In genomic region chr5:111469293-111469896, GRCh38 we compare ENCODE assay signal across 21 cellular contexts.
"Had no signal": no experiment of that assay in that cellular context is flagged by ENCODE, and none has a peak within 500 bp of the region (broad histone marks: within the 10 kb centered on the region; RNA-seq: fewer than 3 reads in every experiment).

No MANE protein-coding gene starts in this region.

- H3K4me3 ChIP-seq: right lobe of liver, skin epidermis, thyroid gland had no signal

- H3K36me3 Mint-ChIP-seq: memory B cell had no signal

- H3K27ac ChIP-seq: right lobe of liver, skin epidermis, thyroid gland, WERI-Rb-1 had no signal

- H3K9me3 Mint-ChIP-seq: activated T-helper 17 cell treated with anti-CD3 and anti-CD28 coated beads, Interleukin-2, amount 50 U/mL, for 72 hours had no signal

- H3K9me3 ChIP-seq: right lobe of liver, thyroid gland had no signal

- ATAC-seq: activated T-helper 17 cell treated with anti-CD3 and anti-CD28 coated beads, Interleukin-2, amount 50 U/mL, for 72 hours; left ventricle myocardium superior had no signal

- H3K4me1 ChIP-seq: right lobe of liver, thyroid gland had no signal

- H3K4me3 Mint-ChIP-seq: activated CD4-positive, alpha-beta T cell treated with anti-CD3 and anti-CD28 coated beads, Interleukin-2, amount 10 ng/mL, durations not matched to agents 7 days and 5 days; activated naive CD8-positive, alpha-beta T cell treated with anti-CD3 and anti-CD28 coated beads, Interleukin-2, amount 10 ng/mL, durations not matched to agents 7 days and 5 days; activated T-helper 17 cell treated with anti-CD3 and anti-CD28 coated beads, Interleukin-2, amount 50 U/mL, for 72 hours; dendritic cell treated with granulocyte-macrophage colony-stimulating factor and Interleukin-4, amounts not matched to agents 40 ng/mL and 50 ng/mL, for 4 days; memory B cell; neural crest cell; stimulated activated naive CD8-positive, alpha-beta T cell treated with anti-CD3 and anti-CD28 coated beads, Interleukin-15, Interleukin-2, amounts not matched to agents 100 ng/mL and 50 ng/mL, for 24 hours had no signal

- H3K27ac Mint-ChIP-seq: activated CD4-positive, alpha-beta T cell treated with anti-CD3 and anti-CD28 coated beads, Interleukin-2, amount 10 ng/mL, durations not matched to agents 7 days and 5 days; activated naive CD8-positive, alpha-beta T cell treated with anti-CD3 and anti-CD28 coated beads, Interleukin-2, amount 10 ng/mL, durations not matched to agents 7 days and 5 days; activated T-helper 17 cell treated with anti-CD3 and anti-CD28 coated beads, Interleukin-2, amount 50 U/mL, for 72 hours; dendritic cell treated with granulocyte-macrophage colony-stimulating factor and Interleukin-4, amounts not matched to agents 40 ng/mL and 50 ng/mL, for 4 days; memory B cell; stimulated activated naive CD8-positive, alpha-beta T cell treated with anti-CD3 and anti-CD28 coated beads, Interleukin-15, Interleukin-2, amounts not matched to agents 100 ng/mL and 50 ng/mL, for 24 hours had no signal

- DNase-seq: activated CD4-positive, alpha-beta T cell treated with anti-CD3 and anti-CD28 coated beads, Interleukin-2, amount 10 ng/mL, durations not matched to agents 7 days and 5 days; activated CD4-positive, CD25-positive, alpha-beta regulatory T cell treated with anti-CD3 and anti-CD28 coated beads, Interleukin-2, amount 50 U/mL, for 72 hours; activated naive CD8-positive, alpha-beta T cell treated with anti-CD3 and anti-CD28 coated beads, Interleukin-2, amount 10 ng/mL, durations not matched to agents 7 days and 5 days; activated T-cell treated with anti-CD3 and anti-CD28 coated beads, Interleukin-2, amount 50 U/mL, for 1 hour; amygdala; effector CD4-positive, alpha-beta T cell; glutamatergic neuron; hypothalamus; left ventricle myocardium superior; occipital lobe; right lobe of liver; stimulated activated CD4-positive, alpha-beta T cell treated with anti-CD3 and anti-CD28 coated beads, Interleukin-1b, Interleukin-23, amount 100 ng/mL, for 48 hours; substantia nigra; thyroid gland; WERI-Rb-1 had no signal

- H3K36me3 ChIP-seq: right lobe of liver, thyroid gland, WERI-Rb-1 had no signal

- H3K27me3 Mint-ChIP-seq: activated CD4-positive, alpha-beta T cell treated with anti-CD3 and anti-CD28 coated beads, Interleukin-2, amount 10 ng/mL, durations not matched to agents 7 days and 5 days; activated naive CD8-positive, alpha-beta T cell treated with anti-CD3 and anti-CD28 coated beads, Interleukin-2, amount 10 ng/mL, durations not matched to agents 7 days and 5 days; activated T-helper 17 cell treated with anti-CD3 and anti-CD28 coated beads, Interleukin-2, amount 50 U/mL, for 72 hours; memory B cell; stimulated activated naive CD8-positive, alpha-beta T cell treated with anti-CD3 and anti-CD28 coated beads, Interleukin-15, Interleukin-2, amounts not matched to agents 100 ng/mL and 50 ng/mL, for 24 hours had no signal

- H3K4me1 Mint-ChIP-seq: activated CD4-positive, alpha-beta T cell treated with anti-CD3 and anti-CD28 coated beads, Interleukin-2, amount 10 ng/mL, durations not matched to agents 7 days and 5 days; activated naive CD8-positive, alpha-beta T cell treated with anti-CD3 and anti-CD28 coated beads, Interleukin-2, amount 10 ng/mL, durations not matched to agents 7 days and 5 days; activated T-helper 17 cell treated with anti-CD3 and anti-CD28 coated beads, Interleukin-2, amount 50 U/mL, for 72 hours; neural crest cell had no signal
